ENCODE assay signal across 18 cellular contexts in genomic region chr7:8141070-8141469, GRCh38.
DNase-seq lines count a peak whose midpoint lies in the region; ATAC-seq lines count a peak whose summit lies in the region.
"Had no signal": no experiment of that assay in that cellular context is flagged by ENCODE, and none has a peak within 500 bp of the region (broad histone marks: within the 10 kb centered on the region; RNA-seq: fewer than 3 reads in every experiment).

No MANE protein-coding gene starts in this region.

- ATAC-seq in activated T-cell treated with anti-CD3 and anti-CD28 coated beads, Interleukin-2, amount 50 U/mL, for 4 hours, result no peak
- peak in 1 of 4 experiments; percentile 41 for ATAC-seq in T-cell (replicated peaks in 1 of 4)
- no peak for ATAC-seq in naive thymus-derived CD4-positive, alpha-beta T cell
- no peak for ATAC-seq in GM19467 (IDR thresholded peaks at IDR 0.05; ENCODE audit: unreplicated experiment)
- ATAC-seq: CD8-positive, alpha-beta T cell; GM12878 had no signal

- DNase-seq in activated T-cell treated with anti-CD3 and anti-CD28 coated beads, Interleukin-2, amount 50 U/mL, for 4 hours, result no peak
- DNase-seq in activated T-cell treated with anti-CD3 and anti-CD28 coated beads, Interleukin-2, amount 50 U/mL, for 1 hour, result no peak
- DNase-seq in CD4-positive, alpha-beta memory T cell, result no peak
- DNase-seq in T-cell, result no peak
- no peak for DNase-seq in naive thymus-derived CD4-positive, alpha-beta T cell
- no peak for DNase-seq in SKM-1 treated with dmso at 0.1 percent for 144 hours (lab: John Stamatoyannopoulos, UW; ENCODE audit: unreplicated experiment)
- DNase-seq in NCI-H2081 (lab: John Stamatoyannopoulos, UW), result no peak
- DNase-seq: CD8-positive, alpha-beta T cell; DND-41; Kasumi-1; NCI-H1694 treated with DMSO at 0.1 percent for 48 hours; NCI-H2227 treated with DMSO at 0.1 percent for 48 hours; NCI-H510A treated with DMSO at 0.1 percent for 48 hours; NCI-H748 treated with DMSO at 0.1 percent for 48 hours; SIG-M5 had no signal

- H3K4me1 Mint-ChIP-seq in activated T-cell treated with anti-CD3 and anti-CD28 coated beads, Interleukin-2, amount 50 U/mL, for 4 hours (ENCODE audit: low read depth), result peaks cover 33% of the 10 kb centered on the region
- H3K4me1 Mint-ChIP-seq in CD4-positive, alpha-beta memory T cell, result peaks cover 34 to 63% (median 42%) of the 10 kb centered on the region in 4 donors
- peaks cover 44 to 47% (median 46%) of the 10 kb centered on the region in 3 donors for H3K4me1 Mint-ChIP-seq in T-cell
- H3K4me1 Mint-ChIP-seq in naive thymus-derived CD4-positive, alpha-beta T cell, result peaks cover 5 to 45% (median 33%) of the 10 kb centered on the region in 7 donors

- intact Hi-C loops in CD4-positive, alpha-beta memory T cell (cut with micrococcal nuclease), result no loop called here
- intact Hi-C loops in naive thymus-derived CD4-positive, alpha-beta T cell (cut with micrococcal nuclease), result loop anchor here in 1 of 2 donors (1.0 kb wide), 1 partner anchor 8 kb away; no protein-coding TSS in a partner anchor

- H3K36me3 Mint-ChIP-seq in activated T-cell treated with anti-CD3 and anti-CD28 coated beads, Interleukin-2, amount 50 U/mL, for 4 hours (ENCODE audit: insufficient read depth), result no peaks in the 10 kb centered on the region
- H3K36me3 Mint-ChIP-seq in CD4-positive, alpha-beta memory T cell, result no peaks in the 10 kb centered on the region
- no peaks in the 10 kb centered on the region for H3K36me3 Mint-ChIP-seq in T-cell
- H3K36me3 Mint-ChIP-seq in naive thymus-derived CD4-positive, alpha-beta T cell, result peaks cover 0 to 2% (median 0%) of the 10 kb centered on the region in 5 donors
- H3K36me3 Mint-ChIP-seq: CD8-positive, alpha-beta T cell had no signal

- H3K27ac Mint-ChIP-seq in CD4-positive, alpha-beta memory T cell, result peak overlapping the region; percentile 14 to 91 (median 80)
- peak overlapping the region; percentile 40 to 71 for H3K27ac Mint-ChIP-seq in T-cell
- peak overlapping the region in 2 of 9 donors; percentile 42 to 72 for H3K27ac Mint-ChIP-seq in naive thymus-derived CD4-positive, alpha-beta T cell
- H3K27ac Mint-ChIP-seq: CD8-positive, alpha-beta T cell had no signal

- no peak overlapping the region for H3K4me3 ChIP-seq in CD4-positive, alpha-beta memory T cell (ENCODE audit: low read length in 2 of 2)
- no peak overlapping the region for H3K4me3 ChIP-seq in naive thymus-derived CD4-positive, alpha-beta T cell (ENCODE audit: low read length)
- H3K4me3 ChIP-seq: GM12878 had no signal

- POLR2A ChIA-PET in CD4-positive, alpha-beta memory T cell (lab: Charles Lee; ENCODE audit: partially characterized antibody), result interaction anchor here (0.9 to 4.1 kb wide), 5 partner anchors 8 to 36 kb away, joined by 3 to 63 read pairs (median 4); no protein-coding TSS in a partner anchor
- POLR2A ChIA-PET in T-cell (lab: Charles Lee), result no interaction called here
- POLR2A ChIA-PET in naive thymus-derived CD4-positive, alpha-beta T cell (lab: Charles Lee), result interaction anchor here (0.7 to 3.3 kb wide), 4 partner anchors 7 to 1530 kb away, joined by 4 to 24 read pairs (median 6); no protein-coding TSS in a partner anchor

- H3K36me3 ChIP-seq in CD4-positive, alpha-beta memory T cell (ENCODE audit: insufficient read depth, low read length), result no peaks in the 10 kb centered on the region
- H3K36me3 ChIP-seq in naive thymus-derived CD4-positive, alpha-beta T cell (ENCODE audit: control insufficient read depth in 2 of 3, insufficient read depth in 3 of 3, low read length in 3 of 3), result no peaks in the 10 kb centered on the region

- H3K9me3 ChIP-seq in CD4-positive, alpha-beta memory T cell (ENCODE audit: control insufficient read depth in 1 of 2, low read length in 2 of 2), result no peaks in the 10 kb centered on the region
- no peaks in the 10 kb centered on the region for H3K9me3 ChIP-seq in naive thymus-derived CD4-positive, alpha-beta T cell (ENCODE audit: control insufficient read depth in 2 of 3, low read length in 3 of 3)

- CTCF ChIA-PET in CD4-positive, alpha-beta memory T cell (lab: Charles Lee; ENCODE audit: partially characterized antibody), result interaction anchor here (1.3 to 1.5 kb wide), 2 partner anchors 9 to 15 kb away, joined by 3 to 4 read pairs; no protein-coding TSS in a partner anchor
- CTCF ChIA-PET in T-cell (lab: Charles Lee), result no interaction called here
- CTCF ChIA-PET in naive thymus-derived CD4-positive, alpha-beta T cell (lab: Charles Lee), result no interaction called here

- H3K27me3 ChIP-seq in CD4-positive, alpha-beta memory T cell (ENCODE audit: insufficient read depth, low read length), result no peaks in the 10 kb centered on the region
- no peaks in the 10 kb centered on the region for H3K27me3 ChIP-seq in naive thymus-derived CD4-positive, alpha-beta T cell (ENCODE audit: control insufficient read depth in 2 of 2, insufficient read depth in 2 of 2, low read length in 2 of 2)

- H3K27ac ChIP-seq in CD4-positive, alpha-beta memory T cell (ENCODE audit: low read depth, low read length), result peak overlapping the region; percentile 36
- peak overlapping the region; percentile 8 for H3K27ac ChIP-seq in naive thymus-derived CD4-positive, alpha-beta T cell (ENCODE audit: low read depth, low read length)
- H3K27ac ChIP-seq: RWPE1 had no signal

- no peaks in the 10 kb centered on the region for H3K27me3 Mint-ChIP-seq in activated T-cell treated with anti-CD3 and anti-CD28 coated beads, Interleukin-2, amount 50 U/mL, for 4 hours (ENCODE audit: low read depth)
- no peaks in the 10 kb centered on the region for H3K27me3 Mint-ChIP-seq in CD4-positive, alpha-beta memory T cell
- H3K27me3 Mint-ChIP-seq in T-cell, result no peaks in the 10 kb centered on the region
- H3K27me3 Mint-ChIP-seq in naive thymus-derived CD4-positive, alpha-beta T cell, result no peaks in the 10 kb centered on the region

- peaks cover 60% of the 10 kb centered on the region for H3K4me1 ChIP-seq in CD4-positive, alpha-beta memory T cell (ENCODE audit: insufficient read depth, low read length)
- H3K4me1 ChIP-seq in naive thymus-derived CD4-positive, alpha-beta T cell (ENCODE audit: control insufficient read depth in 2 of 2, insufficient read depth in 2 of 2, low read length in 2 of 2), result peaks cover 0 to 11% of the 10 kb centered on the region in 2 donors

- no peaks in the 10 kb centered on the region for H3K9me3 Mint-ChIP-seq in activated T-cell treated with anti-CD3 and anti-CD28 coated beads, Interleukin-2, amount 50 U/mL, for 4 hours
- no peaks in the 10 kb centered on the region for H3K9me3 Mint-ChIP-seq in CD4-positive, alpha-beta memory T cell
- H3K9me3 Mint-ChIP-seq in T-cell, result no peaks in the 10 kb centered on the region
- peaks cover 0 to 2% (median 0%) of the 10 kb centered on the region in 11 donors for H3K9me3 Mint-ChIP-seq in naive thymus-derived CD4-positive, alpha-beta T cell
- H3K9me3 Mint-ChIP-seq: CD8-positive, alpha-beta T cell had no signal

- H3K4me3 Mint-ChIP-seq in activated T-cell treated with anti-CD3 and anti-CD28 coated beads, Interleukin-2, amount 50 U/mL, for 4 hours, result peak overlapping the region; percentile 11
- H3K4me3 Mint-ChIP-seq in CD4-positive, alpha-beta memory T cell, result peak overlapping the region in 6 of 8 donors; percentile 28 to 73 (median 39)
- peak overlapping the region in 1 of 3 donors; percentile 44 for H3K4me3 Mint-ChIP-seq in T-cell
- peak overlapping the region in 1 of 10 donors; percentile 7 for H3K4me3 Mint-ChIP-seq in naive thymus-derived CD4-positive, alpha-beta T cell
- H3K4me3 Mint-ChIP-seq: CD8-positive, alpha-beta T cell had no signal

Comparison
In these comparisons a context has a peak if more than half of its experiments do, and no peak if none do; other contexts are left out.
1. POLR2A ChIA-PET loops: an anchor here in CD4-positive, alpha-beta memory T cell (0.9 to 4.1 kb wide) and naive thymus-derived CD4-positive, alpha-beta T cell (0.7 to 3.3 kb wide); none called in T-cell.